In the genomic region with DNA sequence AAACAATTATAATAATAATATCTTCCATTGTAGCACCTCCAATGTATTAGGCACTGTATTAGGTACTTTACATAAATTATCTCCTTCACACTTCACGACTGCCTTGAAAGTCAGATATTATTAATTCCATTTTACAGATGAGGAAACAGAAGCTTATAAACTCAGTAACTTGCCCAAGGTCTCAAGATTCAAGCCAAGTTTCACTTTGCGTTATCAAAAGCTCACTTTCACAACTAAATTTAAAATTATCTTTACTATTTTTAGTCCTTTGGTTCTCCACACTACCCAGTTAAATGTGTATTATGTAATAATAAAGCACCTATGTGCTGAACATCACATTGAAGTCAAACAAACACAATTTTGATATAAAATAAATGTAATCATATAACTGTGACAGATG, we compare ENCODE assay signal across 1 cellular context.
TF ChIP-seq lines count a peak whose summit lies in the region.

No MANE protein-coding gene starts in this region.

TF ChIP-seq in HepG2, 621 proteins besides CTCF, POLR2A, EP300 and RAD21:
- TF ChIP-seq, protein P1, sequence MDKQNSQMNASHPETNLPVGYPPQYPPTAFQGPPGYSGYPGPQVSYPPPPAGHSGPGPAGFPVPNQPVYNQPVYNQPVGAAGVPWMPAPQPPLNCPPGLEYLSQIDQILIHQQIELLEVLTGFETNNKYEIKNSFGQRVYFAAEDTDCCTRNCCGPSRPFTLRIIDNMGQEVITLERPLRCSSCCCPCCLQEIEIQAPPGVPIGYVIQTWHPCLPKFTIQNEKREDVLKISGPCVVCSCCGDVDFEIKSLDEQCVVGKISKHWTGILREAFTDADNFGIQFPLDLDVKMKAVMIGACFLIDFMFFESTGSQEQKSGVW (CRISPR knock-in tag; IDR thresholded peaks at IDR 0.05; ENCODE audit: borderline replicate concordance), result no peak
- no peak for TF ChIP-seq FIP1L1 (IDR thresholded peaks at IDR 0.05; ENCODE audit: borderline replicate concordance, insufficient read depth, low read depth, low read length)
- no peak for TF ChIP-seq ZBTB8A (CRISPR knock-in tag; IDR thresholded peaks at IDR 0.05; ENCODE audit: borderline replicate concordance, low read depth)
- TF ChIP-seq KDM3A (CRISPR knock-in tag; IDR thresholded peaks at IDR 0.05; ENCODE audit: low read depth), result no peak
- TF ChIP-seq ZNF672 (CRISPR knock-in tag; IDR thresholded peaks at IDR 0.05), result no peak
- TF ChIP-seq, protein P2, sequence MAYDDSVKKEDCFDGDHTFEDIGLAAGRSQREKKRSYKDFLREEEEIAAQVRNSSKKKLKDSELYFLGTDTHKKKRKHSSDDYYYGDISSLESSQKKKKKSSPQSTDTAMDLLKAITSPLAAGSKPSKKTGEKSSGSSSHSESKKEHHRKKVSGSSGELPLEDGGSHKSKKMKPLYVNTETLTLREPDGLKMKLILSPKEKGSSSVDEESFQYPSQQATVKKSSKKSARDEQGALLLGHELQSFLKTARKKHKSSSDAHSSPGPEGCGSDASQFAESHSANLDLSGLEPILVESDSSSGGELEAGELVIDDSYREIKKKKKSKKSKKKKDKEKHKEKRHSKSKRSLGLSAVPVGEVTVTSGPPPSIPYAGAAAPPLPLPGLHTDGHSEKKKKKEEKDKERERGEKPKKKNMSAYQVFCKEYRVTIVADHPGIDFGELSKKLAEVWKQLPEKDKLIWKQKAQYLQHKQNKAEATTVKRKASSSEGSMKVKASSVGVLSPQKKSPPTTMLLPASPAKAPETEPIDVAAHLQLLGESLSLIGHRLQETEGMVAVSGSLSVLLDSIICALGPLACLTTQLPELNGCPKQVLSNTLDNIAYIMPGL (CRISPR knock-in tag; IDR thresholded peaks at IDR 0.05; ENCODE audit: borderline replicate concordance in 1 of 2, low read depth in 1 of 2), result no peak
- TF ChIP-seq, protein P3, sequence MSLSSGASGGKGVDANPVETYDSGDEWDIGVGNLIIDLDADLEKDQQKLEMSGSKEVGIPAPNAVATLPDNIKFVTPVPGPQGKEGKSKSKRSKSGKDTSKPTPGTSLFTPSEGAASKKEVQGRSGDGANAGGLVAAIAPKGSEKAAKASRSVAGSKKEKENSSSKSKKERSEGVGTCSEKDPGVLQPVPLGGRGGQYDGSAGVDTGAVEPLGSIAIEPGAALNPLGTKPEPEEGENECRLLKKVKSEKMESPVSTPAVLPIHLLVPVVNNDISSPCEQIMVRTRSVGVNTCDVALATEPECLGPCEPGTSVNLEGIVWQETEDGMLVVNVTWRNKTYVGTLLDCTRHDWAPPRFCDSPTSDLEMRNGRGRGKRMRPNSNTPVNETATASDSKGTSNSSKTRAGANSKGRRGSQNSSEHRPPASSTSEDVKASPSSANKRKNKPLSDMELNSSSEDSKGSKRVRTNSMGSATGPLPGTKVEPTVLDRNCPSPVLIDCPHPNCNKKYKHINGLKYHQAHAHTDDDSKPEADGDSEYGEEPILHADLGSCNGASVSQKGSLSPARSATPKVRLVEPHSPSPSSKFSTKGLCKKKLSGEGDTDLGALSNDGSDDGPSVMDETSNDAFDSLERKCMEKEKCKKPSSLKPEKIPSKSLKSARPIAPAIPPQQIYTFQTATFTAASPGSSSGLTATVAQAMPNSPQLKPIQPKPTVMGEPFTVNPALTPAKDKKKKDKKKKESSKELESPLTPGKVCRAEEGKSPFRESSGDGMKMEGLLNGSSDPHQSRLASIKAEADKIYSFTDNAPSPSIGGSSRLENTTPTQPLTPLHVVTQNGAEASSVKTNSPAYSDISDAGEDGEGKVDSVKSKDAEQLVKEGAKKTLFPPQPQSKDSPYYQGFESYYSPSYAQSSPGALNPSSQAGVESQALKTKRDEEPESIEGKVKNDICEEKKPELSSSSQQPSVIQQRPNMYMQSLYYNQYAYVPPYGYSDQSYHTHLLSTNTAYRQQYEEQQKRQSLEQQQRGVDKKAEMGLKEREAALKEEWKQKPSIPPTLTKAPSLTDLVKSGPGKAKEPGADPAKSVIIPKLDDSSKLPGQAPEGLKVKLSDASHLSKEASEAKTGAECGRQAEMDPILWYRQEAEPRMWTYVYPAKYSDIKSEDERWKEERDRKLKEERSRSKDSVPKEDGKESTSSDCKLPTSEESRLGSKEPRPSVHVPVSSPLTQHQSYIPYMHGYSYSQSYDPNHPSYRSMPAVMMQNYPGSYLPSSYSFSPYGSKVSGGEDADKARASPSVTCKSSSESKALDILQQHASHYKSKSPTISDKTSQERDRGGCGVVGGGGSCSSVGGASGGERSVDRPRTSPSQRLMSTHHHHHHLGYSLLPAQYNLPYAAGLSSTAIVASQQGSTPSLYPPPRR (CRISPR knock-in tag; IDR thresholded peaks at IDR 0.05; ENCODE audit: borderline replicate concordance), result no peak
- TF ChIP-seq, protein P4, sequence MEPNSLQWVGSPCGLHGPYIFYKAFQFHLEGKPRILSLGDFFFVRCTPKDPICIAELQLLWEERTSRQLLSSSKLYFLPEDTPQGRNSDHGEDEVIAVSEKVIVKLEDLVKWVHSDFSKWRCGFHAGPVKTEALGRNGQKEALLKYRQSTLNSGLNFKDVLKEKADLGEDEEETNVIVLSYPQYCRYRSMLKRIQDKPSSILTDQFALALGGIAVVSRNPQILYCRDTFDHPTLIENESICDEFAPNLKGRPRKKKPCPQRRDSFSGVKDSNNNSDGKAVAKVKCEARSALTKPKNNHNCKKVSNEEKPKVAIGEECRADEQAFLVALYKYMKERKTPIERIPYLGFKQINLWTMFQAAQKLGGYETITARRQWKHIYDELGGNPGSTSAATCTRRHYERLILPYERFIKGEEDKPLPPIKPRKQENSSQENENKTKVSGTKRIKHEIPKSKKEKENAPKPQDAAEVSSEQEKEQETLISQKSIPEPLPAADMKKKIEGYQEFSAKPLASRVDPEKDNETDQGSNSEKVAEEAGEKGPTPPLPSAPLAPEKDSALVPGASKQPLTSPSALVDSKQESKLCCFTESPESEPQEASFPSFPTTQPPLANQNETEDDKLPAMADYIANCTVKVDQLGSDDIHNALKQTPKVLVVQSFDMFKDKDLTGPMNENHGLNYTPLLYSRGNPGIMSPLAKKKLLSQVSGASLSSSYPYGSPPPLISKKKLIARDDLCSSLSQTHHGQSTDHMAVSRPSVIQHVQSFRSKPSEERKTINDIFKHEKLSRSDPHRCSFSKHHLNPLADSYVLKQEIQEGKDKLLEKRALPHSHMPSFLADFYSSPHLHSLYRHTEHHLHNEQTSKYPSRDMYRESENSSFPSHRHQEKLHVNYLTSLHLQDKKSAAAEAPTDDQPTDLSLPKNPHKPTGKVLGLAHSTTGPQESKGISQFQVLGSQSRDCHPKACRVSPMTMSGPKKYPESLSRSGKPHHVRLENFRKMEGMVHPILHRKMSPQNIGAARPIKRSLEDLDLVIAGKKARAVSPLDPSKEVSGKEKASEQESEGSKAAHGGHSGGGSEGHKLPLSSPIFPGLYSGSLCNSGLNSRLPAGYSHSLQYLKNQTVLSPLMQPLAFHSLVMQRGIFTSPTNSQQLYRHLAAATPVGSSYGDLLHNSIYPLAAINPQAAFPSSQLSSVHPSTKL (CRISPR knock-in tag; IDR thresholded peaks at IDR 0.05), result no peak
- TF ChIP-seq, protein P5, sequence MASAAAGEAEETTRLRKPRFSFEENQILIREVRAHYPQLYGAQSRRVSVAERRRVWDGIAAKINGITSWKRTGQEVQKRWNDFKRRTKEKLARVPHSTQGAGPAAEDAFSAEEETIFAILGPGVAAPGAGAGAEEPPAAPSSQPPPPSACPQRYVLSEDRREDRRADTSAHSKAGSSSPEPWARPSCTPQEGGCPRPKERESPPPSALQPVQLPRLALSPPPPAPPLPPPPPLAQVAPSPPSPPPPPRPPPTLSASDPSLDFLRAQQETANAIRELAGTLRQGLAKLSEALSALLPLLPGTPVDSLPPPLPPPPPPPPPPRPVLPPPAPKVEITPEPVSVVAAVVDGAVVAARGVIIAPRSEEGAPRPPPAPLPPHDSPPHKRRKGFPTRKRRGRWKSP (CRISPR knock-in tag; IDR thresholded peaks at IDR 0.05), result no peak
- no peak for TF ChIP-seq ZSCAN20 (CRISPR knock-in tag; IDR thresholded peaks at IDR 0.05; ENCODE audit: borderline replicate concordance)
- TF ChIP-seq GTF2F1 (IDR thresholded peaks at IDR 0.05; ENCODE audit: low read length), result no peak
- TF ChIP-seq KLF13 (CRISPR knock-in tag; IDR thresholded peaks at IDR 0.05), result no peak
- TF ChIP-seq HNRNPH1 (optimal IDR thresholded peaks at IDR 0.05; ENCODE audit: low read depth, low read length), result no peak
